In genomic region chr2:96256611-96257113, GRCh38 we compare ENCODE assay signal across 13 cellular contexts. TPM values are rescaled to one million over a fixed set of nuclear protein-coding genes. Genes with fewer than 3 reads are reported as not detected.
A peak's percentile ranks its signal among the peaks of the same experiment; 100 is the strongest.
DNase-seq lines count a peak whose midpoint lies in the region; ATAC-seq, FAIRE-seq and TF ChIP-seq lines count a peak whose summit lies in the region.
"Had no signal": no experiment of that assay in that cellular context is flagged by ENCODE, and none has a peak within 500 bp of the region (broad histone marks: within the 10 kb centered on the region; RNA-seq: fewer than 3 reads in every experiment).

No MANE protein-coding gene starts in this region.

- no peak for FAIRE-seq in H54 (lab: Jason Lieb, UNC)

- peaks cover 24% of the 10 kb centered on the region for H3K36me3 Mint-ChIP-seq in activated CD8-positive, alpha-beta memory T cell treated with anti-CD3 and anti-CD28 coated beads, Interleukin-2, amount 10 ng/mL, durations not matched to agents 7 days and 5 days
- H3K36me3 Mint-ChIP-seq in stimulated activated memory B cell treated with anti-CD40 and anti-IgM and Interleukin-4, amounts not matched to agents 10 μg/mL and 1 μg/mL and 100 μg/mL, for 72 hours, result peaks cover 49% of the 10 kb centered on the region

- peaks cover 35% of the 10 kb centered on the region for H3K4me1 Mint-ChIP-seq in activated CD8-positive, alpha-beta memory T cell treated with anti-CD3 and anti-CD28 coated beads, Interleukin-2, amount 10 ng/mL, durations not matched to agents 7 days and 5 days
- H3K4me1 Mint-ChIP-seq in stimulated activated memory B cell treated with anti-CD40 and anti-IgM and Interleukin-4, amounts not matched to agents 10 μg/mL and 1 μg/mL and 100 μg/mL, for 72 hours, result peaks cover 59% of the 10 kb centered on the region

- CTCF ChIA-PET in activated CD8-positive, alpha-beta memory T cell treated with anti-CD3 and anti-CD28 coated beads, Interleukin-2, amount 10 ng/mL, durations not matched to agents 7 days and 5 days (lab: Charles Lee), result interaction anchor here (1.0 to 1.4 kb wide), 3 partner anchors 8 to 253 kb away, joined by 3 to 4 read pairs (median 4); no protein-coding TSS in a partner anchor

- peak overlapping the region; percentile 41 for H3K27ac Mint-ChIP-seq in activated CD8-positive, alpha-beta memory T cell treated with anti-CD3 and anti-CD28 coated beads, Interleukin-2, amount 10 ng/mL, durations not matched to agents 7 days and 5 days
- peak overlapping the region; percentile 90 for H3K27ac Mint-ChIP-seq in stimulated activated memory B cell treated with anti-CD40 and anti-IgM and Interleukin-4, amounts not matched to agents 10 μg/mL and 1 μg/mL and 100 μg/mL, for 72 hours

- H3K27ac ChIP-seq in Peyer's patch (peak overlapping the region; percentile 27 to 56 (median 33)), colonic mucosa (peak overlapping the region; percentile 27)

- no peaks in the 10 kb centered on the region for H3K9me3 Mint-ChIP-seq in activated CD8-positive, alpha-beta memory T cell treated with anti-CD3 and anti-CD28 coated beads, Interleukin-2, amount 10 ng/mL, durations not matched to agents 7 days and 5 days (ENCODE audit: low read depth)
- no peaks in the 10 kb centered on the region for H3K9me3 Mint-ChIP-seq in stimulated activated memory B cell treated with anti-CD40 and anti-IgM and Interleukin-4, amounts not matched to agents 10 μg/mL and 1 μg/mL and 100 μg/mL, for 72 hours
- H3K9me3 Mint-ChIP-seq: neural crest cell had no signal

- no peak for DNase-seq in activated CD8-positive, alpha-beta memory T cell treated with anti-CD3 and anti-CD28 coated beads, Interleukin-2, amount 10 ng/mL, durations not matched to agents 7 days and 5 days
- no peak for DNase-seq in activated CD8-positive, alpha-beta memory T cell treated with anti-CD3 and anti-CD28 coated beads for 24 hours
- no peak for DNase-seq in Peyer's patch
- no peak for DNase-seq in colonic mucosa
- no peak for DNase-seq in H54 (ENCODE audit: insufficient read length, low spot score)
- DNase-seq in amygdala (lab: John Stamatoyannopoulos, UW), result no peak
- DNase-seq: ACHN; NCI-H2029; stimulated activated CD4-positive, alpha-beta T cell treated with anti-CD3 and anti-CD28 coated beads, Interleukin-4, amount 100 ng/mL, for 24 hours; uterus had no signal

- no peak for TF ChIP-seq POLR2A in Peyer's patch (IDR thresholded peaks at IDR 0.05)
- TF ChIP-seq POLR2A in H54 (IDR thresholded peaks at IDR 0.05; ENCODE audit: low read depth, low read length), result no peak

- no peaks in the 10 kb centered on the region for H3K9me3 ChIP-seq in Peyer's patch
- no peaks in the 10 kb centered on the region for H3K9me3 ChIP-seq in colonic mucosa
- H3K9me3 ChIP-seq: uterus had no signal

- H3K4me3 ChIP-seq in Peyer's patch, result no peak overlapping the region
- no peak overlapping the region for H3K4me3 ChIP-seq in colonic mucosa
- H3K4me3 ChIP-seq: uterus had no signal

- H3K36me3 ChIP-seq in Peyer's patch (peaks cover 0 to 59% (median 0%) of the 10 kb centered on the region in 3 donors), colonic mucosa (peaks cover 22% of the 10 kb centered on the region)
- H3K36me3 ChIP-seq: uterus had no signal

- intact Hi-C loops in colonic mucosa (cut with DNase I), result loop anchor here (5.0 kb wide), 1 partner anchor 54 kb away; no protein-coding TSS in a partner anchor

- H3K4me1 ChIP-seq in Peyer's patch (peaks cover 14 to 60% (median 27%) of the 10 kb centered on the region in 4 donors), colonic mucosa (peaks cover 29% of the 10 kb centered on the region)

- H3K9ac ChIP-seq in colonic mucosa (ENCODE audit: low read depth in 2 of 2, low read length in 2 of 2), result no peak overlapping the region

- TF ChIP-seq CTCF in Peyer's patch (IDR thresholded peaks at IDR 0.05) (no peak), colonic mucosa (IDR thresholded peaks at IDR 0.05) (no peak)

- no peaks in the 10 kb centered on the region for H3K27me3 Mint-ChIP-seq in activated CD8-positive, alpha-beta memory T cell treated with anti-CD3 and anti-CD28 coated beads, Interleukin-2, amount 10 ng/mL, durations not matched to agents 7 days and 5 days
- no peaks in the 10 kb centered on the region for H3K27me3 Mint-ChIP-seq in stimulated activated memory B cell treated with anti-CD40 and anti-IgM and Interleukin-4, amounts not matched to agents 10 μg/mL and 1 μg/mL and 100 μg/mL, for 72 hours

- no peak overlapping the region for H3K4me3 Mint-ChIP-seq in activated CD8-positive, alpha-beta memory T cell treated with anti-CD3 and anti-CD28 coated beads, Interleukin-2, amount 10 ng/mL, durations not matched to agents 7 days and 5 days
- peak overlapping the region; percentile 62 for H3K4me3 Mint-ChIP-seq in stimulated activated memory B cell treated with anti-CD40 and anti-IgM and Interleukin-4, amounts not matched to agents 10 μg/mL and 1 μg/mL and 100 μg/mL, for 72 hours
- H3K4me3 Mint-ChIP-seq: neural crest cell had no signal

- H3K27me3 ChIP-seq in Peyer's patch (no peaks in the 10 kb centered on the region), colonic mucosa (no peaks in the 10 kb centered on the region)
- H3K27me3 ChIP-seq: uterus had no signal

- no peak for ATAC-seq in activated CD8-positive, alpha-beta memory T cell treated with anti-CD3 and anti-CD28 coated beads, Interleukin-2, amount 10 ng/mL, durations not matched to agents 7 days and 5 days
- ATAC-seq in stimulated activated memory B cell treated with anti-CD40 and anti-IgM and Interleukin-4, amounts not matched to agents 10 μg/mL and 1 μg/mL and 100 μg/mL, for 72 hours, result no peak
- no peak for ATAC-seq in HG03342 (IDR thresholded peaks at IDR 0.05; ENCODE audit: unreplicated experiment)

RNA-seq across cellular contexts. Expression of gene TMEM127, which starts 9.1 kb away (rescaled TPM):
- 10 to 100 TPM; 32.7 to 36.9 TPM for total RNA-seq in activated CD8-positive, alpha-beta memory T cell treated with anti-CD3 and anti-CD28 coated beads, Interleukin-2, amount 10 ng/mL, durations not matched to agents 7 days and 5 days
- 10 to 100 TPM; 25.6 to 81.4 (median 67.1) TPM for total RNA-seq in Peyer's patch
- 10 to 100 TPM; 61.9 to 81.1 TPM for total RNA-seq in colonic mucosa

RNA-seq across cellular contexts. Expression of gene CIAO1, which starts 9.4 kb away (rescaled TPM):
- 10 to 100 TPM; 67.0 to 76.8 TPM for total RNA-seq in activated CD8-positive, alpha-beta memory T cell treated with anti-CD3 and anti-CD28 coated beads, Interleukin-2, amount 10 ng/mL, durations not matched to agents 7 days and 5 days
- total RNA-seq in Peyer's patch, result 100 to 1,000 TPM; 131 to 189 (median 154) TPM
- 10 to 100 TPM; 56.0 to 75.5 TPM for total RNA-seq in colonic mucosa

RNA-seq across cellular contexts. Expression of gene STARD7, which starts 48.0 kb away (rescaled TPM):
- total RNA-seq in activated CD8-positive, alpha-beta memory T cell treated with anti-CD3 and anti-CD28 coated beads, Interleukin-2, amount 10 ng/mL, durations not matched to agents 7 days and 5 days, result 100 to 1,000 TPM; 131 to 180 TPM
- 100 to 1,000 TPM in 3 of 4 donors, 10 to 100 TPM in 1; 78.4 to 120 (median 112) TPM for total RNA-seq in Peyer's patch
- 100 to 1,000 TPM; 102 to 179 TPM for total RNA-seq in colonic mucosa

RNA-seq across cellular contexts. Expression of gene SNRNP200, which starts 48.7 kb away (rescaled TPM):
- 100 to 1,000 TPM; 170 to 182 TPM for total RNA-seq in activated CD8-positive, alpha-beta memory T cell treated with anti-CD3 and anti-CD28 coated beads, Interleukin-2, amount 10 ng/mL, durations not matched to agents 7 days and 5 days
- total RNA-seq in Peyer's patch (100 to 1,000 TPM in 3 of 4 donors, 10 to 100 TPM in 1; 96.7 to 189 (median 119) TPM), colonic mucosa (100 to 1,000 TPM in 1 of 2 donors, 10 to 100 TPM in 1; 90.4 to 127 TPM)
